ENCODE assay signal across 16 cellular contexts in genomic region chr10:132570265-132570664, GRCh38.
"Had no signal": no experiment of that assay in that cellular context is flagged by ENCODE, and none has a peak within 500 bp of the region (broad histone marks: within the 10 kb centered on the region; RNA-seq: fewer than 3 reads in every experiment).

No MANE protein-coding gene starts in this region.

- H3K4me3 Mint-ChIP-seq: activated naive CD8-positive, alpha-beta T cell; nephron progenitor cell had no signal

- FAIRE-seq: bronchial epithelial cell, colon, TTC549 had no signal

- H3K4me3 ChIP-seq: heart left ventricle, suprapubic skin, upper lobe of right lung had no signal

- DNase-seq: activated CD4-positive, alpha-beta T cell treated with anti-CD3 and anti-CD28 coated beads, Interleukin-2, amount 50 U/mL, for 1 hour; activated T-cell treated with anti-CD3 and anti-CD28 coated beads for 4 hours; foreskin melanocyte; heart left ventricle; nephron progenitor cell; spleen; stimulated activated CD4-positive, alpha-beta T cell treated with anti-CD3 and anti-CD28 coated beads, Interleukin-4, amount 100 ng/mL, for 1 hour; stimulated activated CD8-positive, alpha-beta memory T cell treated with anti-CD3 and anti-CD28 coated beads, Interleukin-4, amount 100 ng/mL, for 48 hours; stimulated activated naive CD8-positive, alpha-beta T cell treated with anti-CD3 and anti-CD28 coated beads, Interleukin-15, Interleukin-2, amounts not matched to agents 100 U/mL and 50 U/mL, for 24 hours; T-helper 2 cell; upper lobe of right lung had no signal

- H3K9me3 ChIP-seq: heart left ventricle, spleen, suprapubic skin, upper lobe of right lung had no signal

- H3K27me3 Mint-ChIP-seq: activated naive CD8-positive, alpha-beta T cell had no signal

- H3K36me3 ChIP-seq: heart left ventricle, spleen, suprapubic skin, upper lobe of right lung had no signal

- H3K36me3 Mint-ChIP-seq: activated naive CD8-positive, alpha-beta T cell had no signal

- H3K27ac ChIP-seq: heart left ventricle, suprapubic skin, upper lobe of right lung had no signal

- ATAC-seq: heart left ventricle; stimulated activated naive CD8-positive, alpha-beta T cell treated with anti-CD3 and anti-CD28 coated beads, Interleukin-15, Interleukin-2, amounts not matched to agents 100 U/mL and 50 U/mL, for 24 hours had no signal

- H3K9me3 Mint-ChIP-seq: nephron progenitor cell had no signal

- H3K27me3 ChIP-seq: heart left ventricle, spleen, suprapubic skin, upper lobe of right lung had no signal

- H3K27ac Mint-ChIP-seq: activated naive CD8-positive, alpha-beta T cell; nephron progenitor cell had no signal
